6 cellular contexts compared by ENCODE assay signal in the genomic region with DNA sequence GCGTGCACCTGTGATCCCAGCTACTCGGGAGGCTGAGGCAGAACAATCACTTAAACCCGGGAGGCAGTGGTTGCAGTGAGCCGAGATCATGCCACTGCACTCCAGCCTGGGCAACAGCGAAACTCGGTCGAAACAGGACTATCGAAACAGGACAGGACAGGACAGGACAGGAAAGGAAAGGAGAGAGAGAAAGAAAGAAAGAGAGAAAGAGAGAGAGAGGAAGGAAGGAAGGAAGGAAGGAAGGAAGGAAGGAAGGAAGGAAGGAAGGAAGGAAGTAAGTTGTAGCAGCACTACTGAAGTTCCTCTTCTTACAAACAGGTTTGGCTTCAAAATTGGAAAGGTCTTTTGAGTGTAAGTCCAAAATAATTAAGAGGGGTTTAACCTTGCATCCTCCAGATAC. TPM values are rescaled to one million over a fixed set of nuclear protein-coding genes. Genes with fewer than 3 reads are reported as not detected.
"Had no signal": no experiment of that assay in that cellular context is flagged by ENCODE, and none has a peak within 500 bp of the region (broad histone marks: within the 10 kb centered on the region; RNA-seq: fewer than 3 reads in every experiment).

No MANE protein-coding gene starts in this region.

RNA-seq across cellular contexts. Expression of gene MYL4, which starts 34.3 kb away (rescaled TPM):
- total RNA-seq: activated CD4-positive, alpha-beta T cell treated with anti-CD3 and anti-CD28 coated beads for 36 hours; activated CD4-positive, alpha-beta T cell treated with anti-CD3 and anti-CD28 coated beads, Interleukin-2, amount 10 ng/mL, durations not matched to agents 7 days and 5 days; activated naive CD4-positive, alpha-beta T cell treated with anti-CD3 and anti-CD28 coated beads for 36 hours; activated T-cell treated with anti-CD3 and anti-CD28 coated beads, Interleukin-2, amount 50 U/mL, for 4 hours; activated T-helper 1 cell treated with anti-CD3 and anti-CD28 coated beads, Interleukin-12 subunit alpha, Interleukin-12 subunit beta, Interleukin-2, Interleukin-4 antibody, amounts not matched to agents 30 ng/mL and 10 ng/mL and 1 ng/mL, durations not matched to agents 14 hours and 24 hours and 36 hours; bronchial epithelial cell had no signal
